Comparison of ENCODE assay signal across 1 cellular context in genomic region chr14:94129758-94130414, GRCh38.
TF ChIP-seq lines count a peak whose summit lies in the region.

No MANE protein-coding gene starts in this region.

TF ChIP-seq in GM23338, 12 proteins besides CTCF, POLR2A, EP300 and RAD21 (continued from another document):
- TF ChIP-seq ZNF462 (CRISPR knock-in tag; IDR thresholded peaks at IDR 0.05) (no peak), STAT1 (IDR thresholded peaks at IDR 0.05; ENCODE audit: unreplicated experiment) (no peak), ZNF114 (CRISPR knock-in tag; IDR thresholded peaks at IDR 0.05) (no peak), NANOG (IDR thresholded peaks at IDR 0.05; ENCODE audit: borderline replicate concordance) (no peak), ZNF331 (CRISPR knock-in tag; IDR thresholded peaks at IDR 0.05; ENCODE audit: low read depth) (no peak), ETS1 (IDR thresholded peaks at IDR 0.05) (no peak), JUNB (IDR thresholded peaks at IDR 0.05; ENCODE audit: unreplicated experiment) (no peak), CREB1 (CRISPR knock-in tag; IDR thresholded peaks at IDR 0.05; ENCODE audit: low read depth) (no peak), REST (IDR thresholded peaks at IDR 0.05; ENCODE audit: unreplicated experiment) (no peak)
